ENCODE assay signal across 8 cellular contexts in the genomic region with DNA sequence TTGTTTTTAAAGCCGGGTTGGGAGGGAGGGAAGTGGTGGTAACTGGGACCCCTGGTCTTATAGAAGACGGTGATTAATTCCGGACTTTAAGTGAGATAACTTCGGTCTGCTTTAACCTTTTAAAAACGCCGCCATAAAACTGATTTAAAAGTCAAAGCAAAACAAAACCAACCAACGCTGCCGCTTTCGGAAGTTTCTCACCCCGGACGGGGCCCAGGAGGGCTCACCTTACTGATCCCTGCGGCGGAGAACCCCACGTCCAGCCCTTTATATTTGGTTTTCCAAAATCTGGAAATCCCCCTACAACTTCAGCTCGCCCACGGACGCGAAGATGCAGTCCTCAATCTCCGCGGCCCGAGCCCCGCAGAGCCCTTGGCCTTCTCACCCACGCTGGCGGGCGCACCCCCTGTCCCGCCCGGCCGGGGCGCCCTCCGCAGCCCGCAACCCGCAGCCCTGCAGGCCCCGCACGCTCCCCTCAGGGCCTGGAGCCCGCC. TPM values are rescaled to one million over a fixed set of nuclear protein-coding genes. Genes with fewer than 3 reads are reported as not detected.
A peak's percentile ranks its signal among the peaks of the same experiment; 100 is the strongest.
DNase-seq lines count a peak whose midpoint lies in the region; ATAC-seq and TF ChIP-seq lines count a peak whose summit lies in the region.

No MANE protein-coding gene starts in this region.

- H3K27ac ChIP-seq in KMS-11 (no peak overlapping the region), iPS-18a (ENCODE audit: low read length) (no peak overlapping the region), spleen (peak overlapping the region; percentile 57 to 95 (median 94))

- H3K4me3 Mint-ChIP-seq in activated naive CD8-positive, alpha-beta T cell = peak overlapping the region; percentile 87

- peak overlapping the region; percentile 64 for H3K4me2 ChIP-seq in KMS-11

- H3K79me2 ChIP-seq in KMS-11 (ENCODE audit: insufficient read depth, low read depth) = 0 out of 2 replicates have a peak, but pooled peaks cover 7% of the 10 kb centered on the region

- DNase-seq in spleen = no peak
- DNase-seq in NCI-H2107 treated with DMSO at 0.1 percent for 48 hours (lab: John Stamatoyannopoulos, UW; ENCODE audit: unreplicated experiment) = no peak
- no peak for DNase-seq in NCI-H226

- H3K4me1 Mint-ChIP-seq in activated naive CD8-positive, alpha-beta T cell (ENCODE audit: low read depth) = peaks cover 40% of the 10 kb centered on the region

- H3K9ac ChIP-seq in KMS-11 = peak overlapping the region; percentile 50; the same call in 1 of the 2 replicates
- H3K9ac ChIP-seq in iPS-18a (ENCODE audit: low read length) = peak overlapping the region; percentile 83

- H2AFZ ChIP-seq in KMS-11 (ENCODE audit: low read depth) = peak overlapping the region; percentile 75

- H3K36me3 ChIP-seq in KMS-11 (ENCODE audit: insufficient read depth) (no peaks in the 10 kb centered on the region), iPS-18a (ENCODE audit: control insufficient read depth, low read depth, low read length) (peaks cover 7% of the 10 kb centered on the region), spleen (peaks cover 0 to 8% (median 0%) of the 10 kb centered on the region in 6 donors)

- H3K36me3 Mint-ChIP-seq in activated naive CD8-positive, alpha-beta T cell = no peaks in the 10 kb centered on the region

- H3K9me3 ChIP-seq in iPS-18a (ENCODE audit: control insufficient read depth, low read depth, low read length) = no peaks in the 10 kb centered on the region
- H3K9me3 ChIP-seq in spleen = no peaks in the 10 kb centered on the region

- TF ChIP-seq POLR2A in spleen (IDR thresholded peaks at IDR 0.05) = peak in 1 of 3 donors; percentile 25

- peak overlapping the region; percentile 74 for H3K4me3 ChIP-seq in GM12875 (ENCODE audit: low read depth, low read length)
- H3K4me3 ChIP-seq in KMS-11 (IDR thresholded peaks at IDR 0.05; ENCODE audit: insufficient read depth, low read depth, low read length) = no peak overlapping the region
- H3K4me3 ChIP-seq in iPS-18a (ENCODE audit: low read length) = peak overlapping the region; percentile 85
- peak overlapping the region; percentile 70 to 94 (median 78) for H3K4me3 ChIP-seq in spleen

- H3K9me3 Mint-ChIP-seq in activated naive CD8-positive, alpha-beta T cell (ENCODE audit: low read depth) = no peaks in the 10 kb centered on the region

- H3K27me3 ChIP-seq in KMS-11 (ENCODE audit: insufficient read depth, low read depth) (no peaks in the 10 kb centered on the region), iPS-18a (ENCODE audit: control insufficient read depth, insufficient read depth, low read length) (no peaks in the 10 kb centered on the region), spleen (replicated peaks in 1 of 7) (no peaks in the 10 kb centered on the region)

- TF ChIP-seq CTCF in GM12875 (IDR thresholded peaks at IDR 0.05; ENCODE audit: borderline replicate concordance, insufficient read depth, low read depth, low read length) (no peak), KMS-11 (conservative IDR thresholded peaks at IDR 0.05; ENCODE audit: low read depth, low read length) (no peak), spleen (IDR thresholded peaks at IDR 0.05 in 8 of 11, conservative IDR thresholded peaks at IDR 0.05 in 3 of 11) (peak in 5 of 11 experiments; percentile 4 to 42 (median 27))

- H3K4me1 ChIP-seq in KMS-11 (ENCODE audit: low read depth, poor library complexity, severe bottlenecking) = peaks cover 10% of the 10 kb centered on the region
- H3K4me1 ChIP-seq in iPS-18a (ENCODE audit: control insufficient read depth, low read depth, low read length) = peaks cover 19% of the 10 kb centered on the region
- H3K4me1 ChIP-seq in spleen = peaks cover 9 to 73% (median 41%) of the 10 kb centered on the region in 6 donors

- peak overlapping the region; percentile 34 for H3K27ac Mint-ChIP-seq in activated naive CD8-positive, alpha-beta T cell

- H3K27me3 Mint-ChIP-seq in activated naive CD8-positive, alpha-beta T cell = no peaks in the 10 kb centered on the region

- 0% methylated on average over 33 to 35 of the region's 35 CpGs for WGBS in spleen, 5 donors

- ATAC-seq in GM21737 (IDR thresholded peaks at IDR 0.05; ENCODE audit: unreplicated experiment) = peak; percentile 61

- no peaks in the 10 kb centered on the region for H4K20me1 ChIP-seq in KMS-11 (ENCODE audit: insufficient read depth)

- intact Hi-C loops in spleen (cut with DNase I; ENCODE audit: low total_unique reads) = no loop called here

RNA-seq across cellular contexts. Expression of gene USP28, which starts 0.4 kb away (rescaled TPM):
- 10 to 100 TPM; 25.3 to 44.8 (median 32.7) TPM for total RNA-seq in spleen
- 1 to 10 TPM; 4.2 to 6.7 (median 5.5) TPM for polyA plus RNA-seq in spleen

RNA-seq across cellular contexts. Expression of gene HTR3B, which starts 29.6 kb away (rescaled TPM):
- total RNA-seq in spleen = not detected
- not detected for polyA plus RNA-seq in spleen

Comparison
In these comparisons a context has a peak if more than half of its experiments do, and no peak if none do; other contexts are left out.
1. H3K27ac ChIP-seq: peak in spleen (8 of 8); none in KMS-11 (single experiment) and iPS-18a (single experiment).